14 cellular contexts compared by ENCODE assay signal in genomic region chr10:42962120-42962901, GRCh38.
DNase-seq lines count a peak whose midpoint lies in the region; ATAC-seq and TF ChIP-seq lines count a peak whose summit lies in the region.
"Had no signal": no experiment of that assay in that cellular context is flagged by ENCODE, and none has a peak within 500 bp of the region (broad histone marks: within the 10 kb centered on the region; RNA-seq: fewer than 3 reads in every experiment).

No MANE protein-coding gene starts in this region.

- H3K4me3 Mint-ChIP-seq in MCF 10A (ENCODE audit: unreplicated experiment) (no peak overlapping the region), nephron (no peak overlapping the region)
- H3K4me3 Mint-ChIP-seq in activated CD4-positive, alpha-beta T cell treated with anti-CD3 and anti-CD28 coated beads, Interleukin-2, amount 10 ng/mL, durations not matched to agents 24 days and 14 days = no peak overlapping the region
- H3K4me3 Mint-ChIP-seq: naive thymus-derived CD4-positive, alpha-beta T cell; T-helper 2 cell treated with Interferon-gamma antibody and Interleukin-4, amounts not matched to agents 5 μg/mL and 100 μg/mL, for 36 hours had no signal

- no peaks in the 10 kb centered on the region for H3K36me3 Mint-ChIP-seq in MCF 10A (ENCODE audit: insufficient read depth, unreplicated experiment)
- no peaks in the 10 kb centered on the region for H3K36me3 Mint-ChIP-seq in nephron (ENCODE audit: low read depth)
- no peaks in the 10 kb centered on the region for H3K36me3 Mint-ChIP-seq in activated CD4-positive, alpha-beta T cell treated with anti-CD3 and anti-CD28 coated beads, Interleukin-2, amount 10 ng/mL, durations not matched to agents 24 days and 14 days (ENCODE audit: low read depth)
- H3K36me3 Mint-ChIP-seq: naive thymus-derived CD4-positive, alpha-beta T cell had no signal

- DNase-seq in mammary epithelial cell = no peak
- no peak for DNase-seq in MCF 10A (ENCODE audit: unreplicated experiment)
- peak; percentile 62 for DNase-seq in Right ventricle myocardium superior
- DNase-seq in gastrocnemius medialis = no peak
- no peak for DNase-seq in DMS114 treated with DMSO at 0.1 percent for 48 hours (lab: John Stamatoyannopoulos, UW; ENCODE audit: unreplicated experiment)
- DNase-seq in activated CD4-positive, alpha-beta T cell treated with anti-CD3 and anti-CD28 coated beads, Interleukin-2, amount 10 ng/mL, durations not matched to agents 24 days and 14 days = no peak
- DNase-seq in stimulated activated CD4-positive, alpha-beta T cell treated with anti-CD3 and anti-CD28 coated beads, Interleukin-2, amount 100 ng/mL, for 48 hours = no peak
- DNase-seq: activated CD4-positive, alpha-beta T cell treated with anti-CD3 and anti-CD28 coated beads, Interleukin-2, amount 50 U/mL, for 4 hours; activated naive CD4-positive, alpha-beta T cell treated with anti-CD3 and anti-CD28 coated beads, Interleukin-2, amount 50 U/mL, for 16 hours; cerebellar nuclear complex; NCI-H2227 treated with DMSO at 0.1 percent for 48 hours had no signal

- in situ Hi-C loops in mammary epithelial cell (cut with MboI; ENCODE audit: low sequenced_read_pairs in 2 of 2) = no loop called here
- in situ Hi-C loops in gastrocnemius medialis (cut with MboI; ENCODE audit: low sequenced_read_pairs in 4 of 4) = no loop called here

- H3K27me3 ChIP-seq in mammary epithelial cell (ENCODE audit: insufficient read depth, low read length) (no peaks in the 10 kb centered on the region), gastrocnemius medialis (no peaks in the 10 kb centered on the region)

- CTCF ChIA-PET in mammary epithelial cell (lab: Charles Lee; ENCODE audit: low non-redundant PET) = no interaction called here
- CTCF ChIA-PET in MCF 10A (lab: Yijun Ruan, JAX) = no interaction called here

- no peaks in the 10 kb centered on the region for H3K79me2 ChIP-seq in mammary epithelial cell (ENCODE audit: insufficient read depth, low read length)

- TF ChIP-seq CTCF in mammary epithelial cell (conservative IDR thresholded peaks at IDR 0.05 in 1 of 2, IDR thresholded peaks at IDR 0.05 in 1 of 2; ENCODE audit: extremely low read depth in 1 of 2, insufficient read depth in 1 of 2, low read depth in 1 of 2, low read length in 2 of 2) (no peak), MCF 10A (IDR thresholded peaks at IDR 0.05; ENCODE audit: unreplicated experiment) (no peak), nephron (IDR thresholded peaks at IDR 0.05; ENCODE audit: unreplicated experiment in 3 of 3) (no peak), gastrocnemius medialis (IDR thresholded peaks at IDR 0.05 in 4 of 5, conservative IDR thresholded peaks at IDR 0.05 in 1 of 5) (no peak)

- H3K4me3 ChIP-seq in mammary epithelial cell (replicated peaks in 1 of 3; ENCODE audit: insufficient read depth in 1 of 3, low read depth in 2 of 3, low read length in 3 of 3) = no peak overlapping the region
- H3K4me3 ChIP-seq in gastrocnemius medialis = no peak overlapping the region

- dilution Hi-C loops in mammary epithelial cell (cut with HindIII; ENCODE audit: low sequenced_read_pairs) = no loop called here

- H3K36me3 ChIP-seq in mammary epithelial cell (ENCODE audit: insufficient read depth, low read length) (no peaks in the 10 kb centered on the region), gastrocnemius medialis (no peaks in the 10 kb centered on the region)

- H3K27ac Mint-ChIP-seq in MCF 10A (ENCODE audit: low read depth, unreplicated experiment) = no peak overlapping the region
- peak overlapping the region in 2 of 3 experiments; percentile 13 to 63 for H3K27ac Mint-ChIP-seq in nephron
- H3K27ac Mint-ChIP-seq in activated CD4-positive, alpha-beta T cell treated with anti-CD3 and anti-CD28 coated beads, Interleukin-2, amount 10 ng/mL, durations not matched to agents 24 days and 14 days = no peak overlapping the region
- H3K27ac Mint-ChIP-seq: naive thymus-derived CD4-positive, alpha-beta T cell; T-helper 2 cell treated with Interferon-gamma antibody and Interleukin-4, amounts not matched to agents 5 μg/mL and 100 μg/mL, for 36 hours had no signal

- H3K27me3 Mint-ChIP-seq in MCF 10A (ENCODE audit: insufficient read depth, unreplicated experiment) (no peaks in the 10 kb centered on the region), nephron (ENCODE audit: low read depth) (no peaks in the 10 kb centered on the region)
- H3K27me3 Mint-ChIP-seq in activated CD4-positive, alpha-beta T cell treated with anti-CD3 and anti-CD28 coated beads, Interleukin-2, amount 10 ng/mL, durations not matched to agents 24 days and 14 days = peaks cover 8% of the 10 kb centered on the region

- H3K9me3 Mint-ChIP-seq in MCF 10A (ENCODE audit: unreplicated experiment) = peaks cover 8% of the 10 kb centered on the region
- no peaks in the 10 kb centered on the region for H3K9me3 Mint-ChIP-seq in nephron
- no peaks in the 10 kb centered on the region for H3K9me3 Mint-ChIP-seq in activated CD4-positive, alpha-beta T cell treated with anti-CD3 and anti-CD28 coated beads, Interleukin-2, amount 10 ng/mL, durations not matched to agents 24 days and 14 days
- H3K9me3 Mint-ChIP-seq: T-helper 2 cell treated with Interferon-gamma antibody and Interleukin-4, amounts not matched to agents 5 μg/mL and 100 μg/mL, for 36 hours had no signal

- H3K27ac ChIP-seq in mammary epithelial cell (ENCODE audit: insufficient read depth, low read depth, low read length) (no peak overlapping the region), gastrocnemius medialis (peak overlapping the region in 2 of 4 donors; percentile 72 to 74)

- no peak overlapping the region for H3K4me2 ChIP-seq in mammary epithelial cell (ENCODE audit: insufficient read depth, low read depth, low read length)

- H3K9me3 ChIP-seq in mammary epithelial cell (replicated peaks; ENCODE audit: insufficient read depth, low read length) (no peaks in the 10 kb centered on the region), gastrocnemius medialis (no peaks in the 10 kb centered on the region)

- ATAC-seq in Right ventricle myocardium superior (ENCODE audit: poor library complexity) (peak; percentile 40), gastrocnemius medialis (no peak)

- peaks cover 16% of the 10 kb centered on the region for H3K4me1 ChIP-seq in mammary epithelial cell (ENCODE audit: insufficient read depth, low read length)
- H3K4me1 ChIP-seq in gastrocnemius medialis = peaks cover 8 to 26% of the 10 kb centered on the region in 2 donors

- peak overlapping the region; percentile 22 for H2AFZ ChIP-seq in mammary epithelial cell (ENCODE audit: low read depth, low read length)

- no peak overlapping the region for H3K9ac ChIP-seq in mammary epithelial cell (ENCODE audit: insufficient read depth, low read length)

- POLR2A ChIA-PET in MCF 10A (lab: Yijun Ruan, JAX) = no interaction called here

- WGBS in mammary epithelial cell (ENCODE audit: low coverage, missing lambda C conversion rate) = 74% methylated on average over 5 of the region's 15 CpGs

- intact Hi-C loops in mammary epithelial cell (cut with micrococcal nuclease) (loop anchor here (10.0 kb wide), 1 partner anchor 112 kb away; the partner anchor contains the start of gene RET), MCF 10A (cut with micrococcal nuclease) (no loop called here), Right ventricle myocardium superior (cut with DNase I) (loop anchor here (10.0 kb wide), 1 partner anchor 112 kb away; the partner anchor contains the start of gene RET), gastrocnemius medialis (cut with DNase I; ENCODE audit: low total_unique reads) (no loop called here)
- intact Hi-C loops in activated CD4-positive, alpha-beta T cell treated with anti-CD3 and anti-CD28 coated beads, Interleukin-2, amount 10 ng/mL, durations not matched to agents 24 days and 14 days (cut with micrococcal nuclease) = no loop called here

- no peaks in the 10 kb centered on the region for H3K4me1 Mint-ChIP-seq in MCF 10A (ENCODE audit: insufficient read depth, unreplicated experiment)
- H3K4me1 Mint-ChIP-seq in nephron = peaks cover 13% of the 10 kb centered on the region
- H3K4me1 Mint-ChIP-seq in activated CD4-positive, alpha-beta T cell treated with anti-CD3 and anti-CD28 coated beads, Interleukin-2, amount 10 ng/mL, durations not matched to agents 24 days and 14 days = no peaks in the 10 kb centered on the region

- no peaks in the 10 kb centered on the region for H4K20me1 ChIP-seq in mammary epithelial cell (ENCODE audit: insufficient read depth, low read length)

- no TSS peak for BruUV-seq in mammary epithelial cell (replicated peaks; lab: Mats Ljungman, UMichigan)
- BruUV-seq in MCF 10A (replicated peaks; lab: Mats Ljungman, UMichigan) = no TSS peak

- no peak for TF ChIP-seq POLR2A in gastrocnemius medialis (IDR thresholded peaks at IDR 0.05)

Comparison
In these comparisons a context has a peak if more than half of its experiments do, and no peak if none do; other contexts are left out.
1. intact Hi-C loops: an anchor here in mammary epithelial cell (10.0 kb wide) and Right ventricle myocardium superior (10.0 kb wide); none called in MCF 10A, gastrocnemius medialis and activated CD4-positive, alpha-beta T cell treated with anti-CD3 and anti-CD28 coated beads, Interleukin-2, amount 10 ng/mL, durations not matched to agents 24 days and 14 days.
2. H3K27ac Mint-ChIP-seq: peak in nephron (2 of 3); none in MCF 10A (single experiment) and activated CD4-positive, alpha-beta T cell treated with anti-CD3 and anti-CD28 coated beads, Interleukin-2, amount 10 ng/mL, durations not matched to agents 24 days and 14 days (single experiment).